In genomic region chr3:119346076-119346496, GRCh38 we compare ENCODE assay signal across 15 cellular contexts. TPM values are rescaled to one million over a fixed set of nuclear protein-coding genes. Genes with fewer than 3 reads are reported as not detected.
DNase-seq lines count a peak whose midpoint lies in the region; FAIRE-seq and TF ChIP-seq lines count a peak whose summit lies in the region.
"Had no signal": no experiment of that assay in that cellular context is flagged by ENCODE, and none has a peak within 500 bp of the region (broad histone marks: within the 10 kb centered on the region; RNA-seq: fewer than 3 reads in every experiment).

No MANE protein-coding gene starts in this region.

- no peaks in the 10 kb centered on the region for H3K27me3 Mint-ChIP-seq in osteocyte (ENCODE audit: unreplicated experiment)

- peaks cover 51% of the 10 kb centered on the region for H3K4me1 Mint-ChIP-seq in osteocyte (ENCODE audit: unreplicated experiment)

- H3K4me3 Mint-ChIP-seq in osteocyte (ENCODE audit: unreplicated experiment), result peak overlapping the region; percentile 34

- no peaks in the 10 kb centered on the region for H3K9me3 Mint-ChIP-seq in osteocyte (ENCODE audit: unreplicated experiment)

- peak overlapping the region; percentile 72 for H3K27ac Mint-ChIP-seq in osteocyte (ENCODE audit: unreplicated experiment)

- no peak for FAIRE-seq in GM12892 (lab: Jason Lieb, UNC)
- FAIRE-seq: bronchial epithelial cell, D721Med, endometrium had no signal

- no peak for TF ChIP-seq POLR2A in GM12892 (IDR thresholded peaks at IDR 0.05; ENCODE audit: low read depth, low read length)

- DNase-seq in ELF-1 (ENCODE audit: low read depth, low spot score) (peak; percentile 33), hepatic stellate cell (ENCODE audit: low spot score) (peak; percentile 18), osteocyte (ENCODE audit: extremely low spot score, unreplicated experiment) (no peak), iPS-NIHi7 (ENCODE audit: extremely low spot score) (no peak), GM12892 (ENCODE audit: insufficient read length) (no peak), NCI-H524 (lab: John Stamatoyannopoulos, UW) (no peak), UCSD-AML1 (lab: John Stamatoyannopoulos, UW; ENCODE audit: unreplicated experiment) (no peak)
- DNase-seq: activated naive CD4-positive, alpha-beta T cell treated with anti-CD3 and anti-CD28 coated beads, Interleukin-2, amount 50 U/mL, for 16 hours; islet precursor cell; NCI-H1694; NCI-H526 had no signal

- H3K36me3 Mint-ChIP-seq in osteocyte (ENCODE audit: unreplicated experiment), result no peaks in the 10 kb centered on the region

- H3K27ac ChIP-seq in VCaP, result peak overlapping the region; percentile 21; the same call in 1 of the 2 replicates

- no peak for TF ChIP-seq CTCF in VCaP (conservative IDR thresholded peaks at IDR 0.05)
- no peak for TF ChIP-seq CTCF in osteocyte (IDR thresholded peaks at IDR 0.05)

RNA-seq across cellular contexts. Expression of gene ARHGAP31, which starts 51.9 kb away (rescaled TPM):
- total RNA-seq in osteocyte, result 49.7 and 51.0 TPM in 2 replicates
- polyA plus RNA-seq in GM12892 (2012; ENCODE audit: missing spikeins), result 9.0 TPM

Comparison
In these comparisons a context has a peak if more than half of its experiments do, and no peak if none do; other contexts are left out.
1. DNase-seq: peak in ELF-1 (single experiment) and hepatic stellate cell (single experiment); none in osteocyte (single experiment), iPS-NIHi7 (single experiment), GM12892 (single experiment), NCI-H524 (0 of 2) and UCSD-AML1 (single experiment).